In the genomic region with DNA sequence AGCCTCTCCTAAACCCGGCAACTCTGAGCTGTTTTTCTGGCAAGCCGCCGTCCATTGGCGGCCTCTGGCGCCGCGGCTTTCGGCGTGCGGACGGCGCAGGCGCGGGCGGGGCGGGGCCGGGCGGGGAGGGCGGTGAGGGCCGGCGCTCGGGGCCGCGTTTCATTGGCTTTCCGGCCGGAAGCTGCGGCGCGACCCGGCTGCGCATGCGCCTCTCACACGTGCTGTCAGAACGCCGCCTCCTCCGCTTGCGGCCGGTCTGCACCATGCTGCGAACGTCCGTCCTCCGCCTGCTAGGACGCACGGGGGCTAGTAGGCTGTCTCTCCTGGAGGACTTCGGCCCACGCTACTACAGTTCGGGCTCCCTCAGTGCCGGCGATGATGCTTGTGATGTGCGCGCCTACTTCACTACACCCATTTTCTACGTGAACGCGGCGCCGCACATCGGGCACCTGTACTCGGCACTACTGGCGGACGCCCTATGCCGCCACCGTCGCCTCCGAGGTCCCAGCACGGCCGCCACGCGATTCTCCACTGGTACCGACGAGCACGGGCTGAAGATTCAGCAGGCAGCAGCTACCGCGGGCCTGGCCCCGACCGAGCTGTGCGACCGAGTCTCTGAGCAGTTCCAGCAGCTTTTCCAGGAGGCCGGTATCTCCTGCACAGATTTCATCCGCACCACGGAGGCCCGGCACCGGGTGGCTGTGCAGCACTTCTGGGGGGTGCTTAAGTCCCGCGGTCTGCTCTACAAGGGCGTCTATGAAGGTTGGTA, we compare ENCODE assay signal across 1 cellular context.
A peak's percentile ranks its signal among the peaks of the same experiment; 100 is the strongest.
TF ChIP-seq lines count a peak whose summit lies in the region.

TSS of gene MARS2 (plus strand) at position 227 of the 769 bp plus-strand sequence. CDS start at position 264, 37 bp downstream.

TF ChIP-seq in HepG2, 621 proteins besides CTCF, POLR2A, EP300 and RAD21 (continued from another document and continues in another):
- TF ChIP-seq USF2 (IDR thresholded peaks at IDR 0.05; ENCODE audit: low read depth, low read length) (peak; percentile 61; the same call in 1 of the 2 replicates), USF2 (CRISPR knock-in tag; IDR thresholded peaks at IDR 0.05; ENCODE audit: borderline replicate concordance) (no peak; the same call in 1 of the 2 replicates), ZBTB46 (CRISPR knock-in tag; IDR thresholded peaks at IDR 0.05; ENCODE audit: borderline replicate concordance) (no peak), TBL1XR1 (IDR thresholded peaks at IDR 0.05; ENCODE audit: borderline replicate concordance, low read length, partially characterized antibody) (no peak), ZNF879 (CRISPR knock-in tag; IDR thresholded peaks at IDR 0.05) (no peak), ZNF3 (CRISPR knock-in tag; IDR thresholded peaks at IDR 0.05) (0 out of 2 replicates have a peak, but pooled peaks have one; percentile 13), SRF (IDR thresholded peaks at IDR 0.05; ENCODE audit: low read depth, low read length) (no peak), KLF6 (CRISPR knock-in tag; IDR thresholded peaks at IDR 0.05) (peak; percentile 66; the same call in 1 of the 2 replicates), HNRNPL (IDR thresholded peaks at IDR 0.05; ENCODE audit: low read depth, low read length) (no peak), ZFAT (CRISPR knock-in tag; conservative IDR thresholded peaks at IDR 0.05) (no peak), ZNF232 (CRISPR knock-in tag; IDR thresholded peaks at IDR 0.05; ENCODE audit: borderline replicate concordance) (no peak), ZMYM2 (CRISPR knock-in tag; IDR thresholded peaks at IDR 0.05) (0 out of 2 replicates have a peak, but pooled peaks have one; percentile 32), RFX5 (IDR thresholded peaks at IDR 0.05; ENCODE audit: low read depth, low read length) (no peak; the same call in 1 of the 2 replicates), ERF (CRISPR knock-in tag; IDR thresholded peaks at IDR 0.05) (peak; percentile 74), THYN1 (CRISPR knock-in tag; IDR thresholded peaks at IDR 0.05; ENCODE audit: borderline replicate concordance, low read depth) (no peak), YEATS4 (CRISPR knock-in tag; IDR thresholded peaks at IDR 0.05; ENCODE audit: borderline replicate concordance) (peak; percentile 83; the same call in 1 of the 2 replicates), BHLHE40 (IDR thresholded peaks at IDR 0.05; ENCODE audit: low read length) (peak; percentile 94), ZMYM4 (CRISPR knock-in tag; IDR thresholded peaks at IDR 0.05) (peak; percentile 89; the same call in 1 of the 2 replicates), ZNF687 (CRISPR knock-in tag; IDR thresholded peaks at IDR 0.05) (peak; percentile 91), FOXO4 (CRISPR knock-in tag; conservative IDR thresholded peaks at IDR 0.05) (0 out of 2 replicates have a peak, but pooled peaks have one; percentile 2), ZBTB38 (CRISPR knock-in tag; IDR thresholded peaks at IDR 0.05) (peak; percentile 83), ZNF768 (CRISPR knock-in tag; IDR thresholded peaks at IDR 0.05) (peak; percentile 77; the same call in 1 of the 2 replicates), HNRNPH1 (optimal IDR thresholded peaks at IDR 0.05; ENCODE audit: low read depth, low read length) (no peak), MATR3 (CRISPR knock-in tag; IDR thresholded peaks at IDR 0.05) (no peak), ZNF207 (IDR thresholded peaks at IDR 0.05; ENCODE audit: borderline replicate concordance) (no peak), ARNTL (CRISPR knock-in tag; IDR thresholded peaks at IDR 0.05) (peak; percentile 33; the same call in 1 of the 2 replicates), JUNB (CRISPR knock-in tag; IDR thresholded peaks at IDR 0.05; ENCODE audit: borderline replicate concordance) (no peak), ZBTB21 (CRISPR knock-in tag; IDR thresholded peaks at IDR 0.05) (no peak), ARNT (IDR thresholded peaks at IDR 0.05) (no peak), REXO4 (CRISPR knock-in tag; IDR thresholded peaks at IDR 0.05; ENCODE audit: borderline replicate concordance) (no peak), NFE2 (CRISPR knock-in tag; IDR thresholded peaks at IDR 0.05) (no peak), FIP1L1 (IDR thresholded peaks at IDR 0.05; ENCODE audit: borderline replicate concordance, insufficient read depth, low read depth, low read length) (no peak), GATAD1 (CRISPR knock-in tag; IDR thresholded peaks at IDR 0.05) (peak; percentile 84), KAT2B (IDR thresholded peaks at IDR 0.05; ENCODE audit: borderline replicate concordance, low read depth, low read length) (no peak), ADNP (CRISPR knock-in tag; IDR thresholded peaks at IDR 0.05) (no peak), ZNF556 (CRISPR knock-in tag; IDR thresholded peaks at IDR 0.05; ENCODE audit: borderline replicate concordance) (peak; percentile 53; the same call in 1 of the 2 replicates), ZNF253 (CRISPR knock-in tag; IDR thresholded peaks at IDR 0.05; ENCODE audit: borderline replicate concordance) (no peak), ZNF546 (CRISPR knock-in tag; conservative IDR thresholded peaks at IDR 0.05) (no peak), MIER3 (CRISPR knock-in tag; IDR thresholded peaks at IDR 0.05; ENCODE audit: borderline replicate concordance) (peak; percentile 80), ZNF770 (CRISPR knock-in tag; IDR thresholded peaks at IDR 0.05) (peak; percentile 60), CENPBD1 (CRISPR knock-in tag; IDR thresholded peaks at IDR 0.05; ENCODE audit: borderline replicate concordance, low read depth) (no peak), NFIC (IDR thresholded peaks at IDR 0.05; ENCODE audit: low read length) (no peak), NR2F2 (IDR thresholded peaks at IDR 0.05; ENCODE audit: borderline replicate concordance, low read depth) (no peak)
- TF ChIP-seq, protein P1, sequence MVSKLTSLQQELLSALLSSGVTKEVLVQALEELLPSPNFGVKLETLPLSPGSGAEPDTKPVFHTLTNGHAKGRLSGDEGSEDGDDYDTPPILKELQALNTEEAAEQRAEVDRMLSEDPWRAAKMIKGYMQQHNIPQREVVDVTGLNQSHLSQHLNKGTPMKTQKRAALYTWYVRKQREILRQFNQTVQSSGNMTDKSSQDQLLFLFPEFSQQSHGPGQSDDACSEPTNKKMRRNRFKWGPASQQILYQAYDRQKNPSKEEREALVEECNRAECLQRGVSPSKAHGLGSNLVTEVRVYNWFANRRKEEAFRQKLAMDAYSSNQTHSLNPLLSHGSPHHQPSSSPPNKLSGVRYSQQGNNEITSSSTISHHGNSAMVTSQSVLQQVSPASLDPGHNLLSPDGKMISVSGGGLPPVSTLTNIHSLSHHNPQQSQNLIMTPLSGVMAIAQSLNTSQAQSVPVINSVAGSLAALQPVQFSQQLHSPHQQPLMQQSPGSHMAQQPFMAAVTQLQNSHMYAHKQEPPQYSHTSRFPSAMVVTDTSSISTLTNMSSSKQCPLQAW (CRISPR knock-in tag; IDR thresholded peaks at IDR 0.05), result peak; percentile 85
